Comparison of ENCODE assay signal across 22 cellular contexts in genomic region chr15:100206643-100207042, GRCh38.
"Had no signal": no experiment of that assay in that cellular context is flagged by ENCODE, and none has a peak within 500 bp of the region (broad histone marks: within the 10 kb centered on the region; RNA-seq: fewer than 3 reads in every experiment).

No MANE protein-coding gene starts in this region.

- H3K27me3 Mint-ChIP-seq: activated CD8-positive, alpha-beta T cell treated with anti-CD3 and anti-CD28 coated beads for 36 hours; activated T-helper 17 cell treated with anti-CD3 and anti-CD28 coated beads, Interleukin-2, amount 50 U/mL, for 72 hours; T-cell had no signal

- H3K36me3 ChIP-seq: colonic mucosa, gastroesophageal sphincter, tibial artery, vagina had no signal

- DNase-seq: activated CD4-positive, alpha-beta T cell treated with anti-CD3 and anti-CD28 coated beads, Interleukin-2, amount 10 ng/mL, durations not matched to agents 24 days and 14 days; activated CD8-positive, alpha-beta T cell treated with anti-CD3 and anti-CD28 coated beads for 36 hours; activated naive CD4-positive, alpha-beta T cell; activated naive CD8-positive, alpha-beta T cell treated with anti-CD3 and anti-CD28 coated beads, Interleukin-2, amount 10 ng/mL, durations not matched to agents 7 days and 5 days; activated T-cell treated with anti-CD3 and anti-CD28 coated beads, Interleukin-2, amount 50 U/mL, for 1 hour; amygdala; erythroblast; midbrain; stimulated activated CD4-positive, alpha-beta T cell treated with anti-CD3 and anti-CD28 coated beads, Interleukin-12 subunit alpha, Interleukin-12 subunit beta, amount 100 ng/mL, for 4 hours; stimulated activated CD4-positive, alpha-beta T cell treated with anti-CD3 and anti-CD28 coated beads, Interleukin-1b, Interleukin-23, amount 100 ng/mL, for 48 hours; stimulated activated CD8-positive, alpha-beta memory T cell treated with anti-CD3 and anti-CD28 coated beads, Interleukin-4, amount 100 ng/mL, for 48 hours; stimulated activated naive CD4-positive, alpha-beta T cell; T-cell had no signal

- ATAC-seq: activated CD8-positive, alpha-beta T cell treated with anti-CD3 and anti-CD28 coated beads for 36 hours; activated T-helper 17 cell treated with anti-CD3 and anti-CD28 coated beads, Interleukin-2, amount 50 U/mL, for 72 hours; left lobe of liver; SK-N-SH treated with all-trans-retinoic acid at 6 μM for 48 hours; T-cell had no signal

- H3K27ac Mint-ChIP-seq: activated CD4-positive, alpha-beta T cell treated with anti-CD3 and anti-CD28 coated beads, Interleukin-2, amount 10 ng/mL, durations not matched to agents 24 days and 14 days; activated CD8-positive, alpha-beta T cell treated with anti-CD3 and anti-CD28 coated beads for 36 hours; activated naive CD8-positive, alpha-beta T cell treated with anti-CD3 and anti-CD28 coated beads, Interleukin-2, amount 10 ng/mL, durations not matched to agents 7 days and 5 days; activated T-helper 17 cell treated with anti-CD3 and anti-CD28 coated beads, Interleukin-2, amount 50 U/mL, for 72 hours; T-cell had no signal

- H3K4me3 ChIP-seq: colonic mucosa, gastroesophageal sphincter, tibial artery, vagina had no signal

- H3K27ac ChIP-seq: colonic mucosa, tibial artery, vagina had no signal

- H3K9me3 ChIP-seq: colonic mucosa, gastroesophageal sphincter, tibial artery, vagina had no signal

- H3K27me3 ChIP-seq: colonic mucosa, gastroesophageal sphincter, tibial artery, vagina had no signal

- H3K4me3 Mint-ChIP-seq: activated CD4-positive, alpha-beta T cell treated with anti-CD3 and anti-CD28 coated beads, Interleukin-2, amount 10 ng/mL, durations not matched to agents 24 days and 14 days; activated CD8-positive, alpha-beta T cell treated with anti-CD3 and anti-CD28 coated beads for 36 hours; activated naive CD8-positive, alpha-beta T cell treated with anti-CD3 and anti-CD28 coated beads, Interleukin-2, amount 10 ng/mL, durations not matched to agents 7 days and 5 days; activated T-helper 17 cell treated with anti-CD3 and anti-CD28 coated beads, Interleukin-2, amount 50 U/mL, for 72 hours; brain; neural crest cell; T-cell had no signal

- H3K9me3 Mint-ChIP-seq: activated CD4-positive, alpha-beta T cell treated with anti-CD3 and anti-CD28 coated beads, Interleukin-2, amount 10 ng/mL, durations not matched to agents 24 days and 14 days; activated CD8-positive, alpha-beta T cell treated with anti-CD3 and anti-CD28 coated beads for 36 hours; activated T-helper 17 cell treated with anti-CD3 and anti-CD28 coated beads, Interleukin-2, amount 50 U/mL, for 72 hours; T-cell had no signal
